14 cellular contexts compared by ENCODE assay signal in the genomic region with DNA sequence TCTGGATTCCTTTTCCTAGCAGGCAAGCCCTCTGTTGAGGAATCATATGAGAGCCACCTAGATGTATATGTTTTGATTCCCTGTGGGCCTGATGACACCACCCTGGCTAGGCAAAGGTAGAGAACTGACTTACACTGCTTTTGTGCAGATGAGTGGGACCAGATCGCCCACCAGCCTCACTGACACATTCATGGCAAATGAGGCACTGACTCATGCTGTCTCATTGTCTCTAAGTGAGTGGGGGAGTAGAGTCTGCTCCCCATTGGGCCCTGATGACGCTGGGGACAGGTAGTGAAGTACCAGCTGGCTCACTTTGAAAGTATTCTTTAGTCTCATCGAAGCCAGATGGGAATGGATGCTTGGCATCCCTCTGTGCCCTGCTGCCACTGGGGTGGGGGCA.
A peak's percentile ranks its signal among the peaks of the same experiment; 100 is the strongest.
DNase-seq lines count a peak whose midpoint lies in the region; ATAC-seq and FAIRE-seq lines count a peak whose summit lies in the region.
"Had no signal": no experiment of that assay in that cellular context is flagged by ENCODE, and none has a peak within 500 bp of the region (broad histone marks: within the 10 kb centered on the region; RNA-seq: fewer than 3 reads in every experiment).

No MANE protein-coding gene starts in this region.

- H3K4me3 Mint-ChIP-seq in activated T-cell treated with anti-CD3 and anti-CD28 coated beads, Interleukin-2, amount 50 U/mL, for 72 hours: no peak overlapping the region
- H3K4me3 Mint-ChIP-seq: CD4-positive, CD25-positive, alpha-beta regulatory T cell had no signal

- H3K27me3 Mint-ChIP-seq in activated T-cell treated with anti-CD3 and anti-CD28 coated beads, Interleukin-2, amount 50 U/mL, for 72 hours (ENCODE audit: low read depth): no peaks in the 10 kb centered on the region

- no peak overlapping the region for H2AFZ ChIP-seq in Karpas-422 (ENCODE audit: low read length)

- peak in 1 of 2 donors; percentile 0 for DNase-seq in activated T-cell treated with anti-CD3 and anti-CD28 coated beads, Interleukin-2, amount 50 U/mL, for 72 hours
- no peak for DNase-seq in activated T-cell treated with anti-CD3 and anti-CD28 coated beads, Interleukin-2, amount 50 U/mL, for 1 hour
- DNase-seq in caudate nucleus (lab: John Stamatoyannopoulos, UW) (peak in 33 of 61 donors; percentile 1 to 78 (median 18)), kidney tubule cell (ENCODE audit: low spot score) (peak; percentile 3), urothelium cell line (ENCODE audit: low spot score) (no peak), NCI-H1417 treated with DMSO at 0.1 percent for 48 hours (lab: John Stamatoyannopoulos, UW) (no peak), Karpas-422 (no peak)
- no peak for DNase-seq in stimulated activated CD4-positive, alpha-beta T cell treated with anti-CD3 and anti-CD28 coated beads, Interleukin-4, amount 100 ng/mL, for 4 hours
- DNase-seq: ACHN; CD4-positive, CD25-positive, alpha-beta regulatory T cell; DMS53; GF-D8 had no signal

- no peak overlapping the region for H3K9ac ChIP-seq in Karpas-422 (ENCODE audit: low read length)
- H3K9ac ChIP-seq: BLaER1 treated with 17β-estradiol and CSF1 and Interleukin-3, amounts not matched to agents 10 nM and 100 nM had no signal

- no peak overlapping the region for H3K4me2 ChIP-seq in Karpas-422 (ENCODE audit: low read depth, low read length, poor library complexity, severe bottlenecking)
- H3K4me2 ChIP-seq: BLaER1 treated with 17β-estradiol and CSF1 and Interleukin-3, amounts not matched to agents 10 nM and 100 nM had no signal

- H3K79me2 ChIP-seq in Karpas-422 (ENCODE audit: low read length): no peaks in the 10 kb centered on the region

- H3K36me3 Mint-ChIP-seq in activated T-cell treated with anti-CD3 and anti-CD28 coated beads, Interleukin-2, amount 50 U/mL, for 72 hours (ENCODE audit: insufficient read depth in 2 of 2): no peaks in the 10 kb centered on the region
- H3K36me3 Mint-ChIP-seq: CD4-positive, CD25-positive, alpha-beta regulatory T cell had no signal

- no peak overlapping the region for H3K27ac Mint-ChIP-seq in activated T-cell treated with anti-CD3 and anti-CD28 coated beads, Interleukin-2, amount 50 U/mL, for 72 hours
- H3K27ac Mint-ChIP-seq: CD4-positive, CD25-positive, alpha-beta regulatory T cell had no signal

- ATAC-seq in activated T-cell treated with anti-CD3 and anti-CD28 coated beads, Interleukin-2, amount 50 U/mL, for 72 hours (replicated peaks in 1 of 2): peak; percentile 36 to 49
- ATAC-seq: HCT116 had no signal

- no peak overlapping the region for H3K4me3 ChIP-seq in Karpas-422 (ENCODE audit: low read length)
- H3K4me3 ChIP-seq: BLaER1 treated with 17β-estradiol and CSF1 and Interleukin-3, amounts not matched to agents 10 nM and 100 nM had no signal

- no peaks in the 10 kb centered on the region for H3K4me1 ChIP-seq in Karpas-422 (ENCODE audit: low read length)
- H3K4me1 ChIP-seq: BLaER1 treated with 17β-estradiol and CSF1 and Interleukin-3, amounts not matched to agents 10 nM and 100 nM had no signal

- no peaks in the 10 kb centered on the region for H3K27me3 ChIP-seq in Karpas-422 (ENCODE audit: low read length)
- H3K27me3 ChIP-seq: BLaER1 treated with 17β-estradiol and CSF1 and Interleukin-3, amounts not matched to agents 10 nM and 100 nM had no signal

- no peak overlapping the region for H3K27ac ChIP-seq in caudate nucleus (ENCODE audit: low read depth, low read length)
- no peak overlapping the region for H3K27ac ChIP-seq in Karpas-422 (ENCODE audit: low read length)
- H3K27ac ChIP-seq: BLaER1 treated with 17β-estradiol and CSF1 and Interleukin-3, amounts not matched to agents 10 nM and 100 nM had no signal

- no peaks in the 10 kb centered on the region for H4K20me1 ChIP-seq in Karpas-422 (ENCODE audit: insufficient read depth, low read depth, low read length)
- H4K20me1 ChIP-seq: BLaER1 treated with 17β-estradiol and CSF1 and Interleukin-3, amounts not matched to agents 10 nM and 100 nM had no signal

- no peaks in the 10 kb centered on the region for H3K9me2 ChIP-seq in Karpas-422 (replicated peaks; ENCODE audit: insufficient read depth, low read length)

- no peaks in the 10 kb centered on the region for H3K9me3 ChIP-seq in Karpas-422 (ENCODE audit: low read length)

- H3K36me3 ChIP-seq in Karpas-422 (ENCODE audit: insufficient read depth, low read length): no peaks in the 10 kb centered on the region
- H3K36me3 ChIP-seq: BLaER1 treated with 17β-estradiol and CSF1 and Interleukin-3, amounts not matched to agents 10 nM and 100 nM had no signal

- FAIRE-seq in urothelium cell line (lab: Jason Lieb, UNC): peak; percentile 53

- H3K9me3 Mint-ChIP-seq in activated T-cell treated with anti-CD3 and anti-CD28 coated beads, Interleukin-2, amount 50 U/mL, for 72 hours: peaks cover 0 to 2% of the 10 kb centered on the region in 2 donors

- H3K4me1 Mint-ChIP-seq in activated T-cell treated with anti-CD3 and anti-CD28 coated beads, Interleukin-2, amount 50 U/mL, for 72 hours (ENCODE audit: low read depth): no peaks in the 10 kb centered on the region
- H3K4me1 Mint-ChIP-seq: CD4-positive, CD25-positive, alpha-beta regulatory T cell had no signal

Comparison
In these comparisons a context has a peak if more than half of its experiments do, and no peak if none do; other contexts are left out.
1. DNase-seq: peak in caudate nucleus (33 of 61) and kidney tubule cell (single experiment); none in activated T-cell treated with anti-CD3 and anti-CD28 coated beads, Interleukin-2, amount 50 U/mL, for 1 hour (single experiment), urothelium cell line (single experiment), NCI-H1417 treated with DMSO at 0.1 percent for 48 hours (single experiment), stimulated activated CD4-positive, alpha-beta T cell treated with anti-CD3 and anti-CD28 coated beads, Interleukin-4, amount 100 ng/mL, for 4 hours (0 of 2) and Karpas-422 (single experiment).